ENCODE assay signal across 18 cellular contexts in the genomic region with DNA sequence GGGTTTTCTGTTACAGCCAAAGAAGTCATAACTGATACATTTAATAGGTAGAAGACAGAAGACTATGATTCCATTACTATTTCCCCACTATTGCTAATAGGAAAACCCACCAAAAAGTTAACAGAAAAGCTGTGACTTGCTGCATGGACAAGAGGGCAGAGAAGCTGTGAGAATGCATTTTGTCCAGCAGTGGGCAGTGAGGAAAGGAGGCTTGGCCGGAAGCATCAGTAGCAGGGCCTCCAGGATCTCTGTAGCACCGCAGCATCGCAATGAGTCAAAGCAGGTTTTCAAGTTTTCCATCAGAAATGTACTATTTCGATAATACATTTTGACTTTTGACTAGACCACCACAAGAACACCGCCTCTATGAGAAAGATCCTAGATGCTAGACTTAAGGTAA. TPM values are rescaled to one million over a fixed set of nuclear protein-coding genes. Genes with fewer than 3 reads are reported as not detected.
DNase-seq lines count a peak whose midpoint lies in the region; ATAC-seq, FAIRE-seq and TF ChIP-seq lines count a peak whose summit lies in the region.
"Had no signal": no experiment of that assay in that cellular context is flagged by ENCODE, and none has a peak within 500 bp of the region (broad histone marks: within the 10 kb centered on the region; RNA-seq: fewer than 3 reads in every experiment).

No MANE protein-coding gene starts in this region.

- POLR2A ChIA-PET in HepG2 (lab: Yijun Ruan, JAX): no interaction called here
- POLR2A ChIA-PET in H1 (lab: Charles Lee; ENCODE audit: partially characterized antibody): no interaction called here
- POLR2A ChIA-PET in activated CD4-positive, alpha-beta memory T cell treated with anti-CD3 and anti-CD28 coated beads for 36 hours (lab: Charles Lee): no interaction called here

- CTCF ChIA-PET in HepG2 (lab: Yijun Ruan, JAX; ENCODE audit: low intra/inter-chr PET ratio, low total read pairs) (no interaction called here), H1 (lab: Charles Lee; ENCODE audit: partially characterized antibody) (interaction anchor here (0.9 to 2.7 kb wide), 2 partner anchors 28 to 34 kb away, joined by 3 to 6 read pairs; no protein-coding TSS in a partner anchor)
- CTCF ChIA-PET in activated CD4-positive, alpha-beta memory T cell treated with anti-CD3 and anti-CD28 coated beads for 36 hours (lab: Charles Lee): no interaction called here

- peaks cover 21% of the 10 kb centered on the region for H3K27me3 Mint-ChIP-seq in activated CD4-positive, alpha-beta memory T cell treated with anti-CD3 and anti-CD28 coated beads for 36 hours

- H3K18ac ChIP-seq in H1 (ENCODE audit: extremely low read depth, low read length): no peak overlapping the region

- H4K8ac ChIP-seq in H1 (ENCODE audit: extremely low read depth, insufficient read depth, low read length): no peak overlapping the region

- 96% methylated on average over 5 of the region's 5 CpGs for WGBS in HepG2 (ENCODE audit: low lambda C conversion rate)
- WGBS in right lobe of liver (ENCODE audit: insufficient coverage, low coverage, low lambda C conversion rate, missing lambda C conversion rate): no CpG with 5 or more reads among the region's 5 CpGs
- WGBS in H1 (ENCODE audit: extremely low coverage in 1 of 2, insufficient coverage in 1 of 2, insufficient read length in 1 of 2, insufficient replicate concordance in 2 of 2, low coverage in 1 of 2, low lambda C conversion rate in 2 of 2, missing lambda C conversion rate in 1 of 2), 2 experiments: 96% methylated on average over 5 of the region's 5 CpGs; no CpG with 5 or more reads in 1 of the 2 experiments

- ATAC-seq in HepG2 (peak; percentile 70), right lobe of liver (no peak), HG02840 (IDR thresholded peaks at IDR 0.05; ENCODE audit: low FRiP score, unreplicated experiment) (no peak)
- ATAC-seq: CD8-positive, alpha-beta T cell; HCT116 had no signal

- TF ChIP-seq POLR2A in HepG2 (IDR thresholded peaks at IDR 0.05; ENCODE audit: insufficient read depth in 1 of 2, low read depth in 2 of 2, low read length in 2 of 2) (no peak), right lobe of liver (IDR thresholded peaks at IDR 0.05) (no peak), H1 (IDR thresholded peaks at IDR 0.05; ENCODE audit: control extremely low read depth in 1 of 2, low read depth in 2 of 2, low read length in 2 of 2) (no peak)

- H3K4ac ChIP-seq in H1 (replicated peaks; ENCODE audit: insufficient read length, low read depth, low read length): no peak overlapping the region

- no peak overlapping the region for H3K27ac Mint-ChIP-seq in activated CD4-positive, alpha-beta memory T cell treated with anti-CD3 and anti-CD28 coated beads for 36 hours
- H3K27ac Mint-ChIP-seq: CD14-positive monocyte; CD8-positive, alpha-beta T cell had no signal

- FAIRE-seq in HepG2 (lab: Jason Lieb, UNC) (no peak), H1 (lab: Jason Lieb, UNC) (no peak)
- FAIRE-seq: GM12892, GM19239, H54 had no signal

- H4K5ac ChIP-seq in H1 (ENCODE audit: insufficient read length, low read depth, low read length): no peak overlapping the region

- H3K4me2 ChIP-seq in HepG2 (ENCODE audit: low read depth, low read length) (no peak overlapping the region), H1 (ENCODE audit: insufficient read depth in 1 of 2, low read depth in 2 of 2, low read length in 2 of 2) (no peak overlapping the region)

- H2BK15ac ChIP-seq in H1 (ENCODE audit: low read length): no peak overlapping the region

- H3K79me1 ChIP-seq in H1 (ENCODE audit: low read depth, low read length): no peaks in the 10 kb centered on the region

- H2BK120ac ChIP-seq in H1 (replicated peaks; ENCODE audit: low read depth, low read length): no peak overlapping the region

- no peak overlapping the region for H2AFZ ChIP-seq in HepG2 (ENCODE audit: low read length)
- H2AFZ ChIP-seq in H1 (ENCODE audit: low read length): no peak overlapping the region

- no peak overlapping the region for H3K56ac ChIP-seq in H1 (replicated peaks; ENCODE audit: insufficient read length, low read depth, low read length)

- DNase-seq in HepG2 (ENCODE audit: low spot score) (no peak), right lobe of liver (no peak), H1 (ENCODE audit: low read depth in 1 of 2, low spot score in 2 of 2) (no peak), fibroblast of villous mesenchyme (ENCODE audit: low read depth) (no peak), retinal pigment epithelial cell (ENCODE audit: low read depth) (no peak), DMS114 treated with DMSO at 0.1 percent for 48 hours (lab: John Stamatoyannopoulos, UW; ENCODE audit: unreplicated experiment) (no peak)
- no peak for DNase-seq in activated CD4-positive, alpha-beta memory T cell treated with anti-CD3 and anti-CD28 coated beads for 36 hours
- DNase-seq: CD8-positive, alpha-beta T cell; COR-L47; DND-41; GDM1 had no signal

- no peak overlapping the region for H3K4me3 Mint-ChIP-seq in activated CD4-positive, alpha-beta memory T cell treated with anti-CD3 and anti-CD28 coated beads for 36 hours
- H3K4me3 Mint-ChIP-seq: CD14-positive monocyte; CD8-positive, alpha-beta T cell had no signal

- in situ Hi-C loops in HepG2 (cut with HindIII; ENCODE audit: extremely low pct_ligation_motif_present, low pct_unique_long_range_greater_than_20kb): no loop called here

- TF ChIP-seq CTCF in HepG2 (CRISPR knock-in tag; IDR thresholded peaks at IDR 0.05) (no peak), right lobe of liver (IDR thresholded peaks at IDR 0.05) (no peak), H1 (IDR thresholded peaks at IDR 0.05; ENCODE audit: control extremely low read depth in 1 of 3, insufficient read depth in 1 of 3, low read depth in 1 of 3, low read length in 3 of 3) (peak; percentile 14 to 28 (median 17); a peak in 2 of 4 replicates), fibroblast of villous mesenchyme (IDR thresholded peaks at IDR 0.05; ENCODE audit: insufficient read depth, low read depth, low read length) (peak; percentile 9), retinal pigment epithelial cell (conservative IDR thresholded peaks at IDR 0.05; ENCODE audit: low read depth, low read length) (peak; percentile 25)

- TF ChIP-seq EP300 in HepG2 (IDR thresholded peaks at IDR 0.05; ENCODE audit: low read depth in 2 of 2, low read length in 2 of 2): no peak
- no peak for TF ChIP-seq EP300 in HepG2 (CRISPR knock-in tag; IDR thresholded peaks at IDR 0.05; ENCODE audit: borderline replicate concordance)
- TF ChIP-seq EP300 in H1 (IDR thresholded peaks at IDR 0.05; ENCODE audit: borderline replicate concordance in 1 of 2, low read depth in 2 of 2, low read length in 2 of 2): no peak

- no peaks in the 10 kb centered on the region for H3K4me1 ChIP-seq in HepG2 (ENCODE audit: insufficient read depth, low read length)
- H3K4me1 ChIP-seq in right lobe of liver: no peaks in the 10 kb centered on the region
- H3K4me1 ChIP-seq in H1 (replicated peaks in 1 of 4; ENCODE audit: control insufficient read depth in 3 of 4, insufficient read depth in 4 of 4, low read length in 3 of 4): no peaks in the 10 kb centered on the region

- no peak overlapping the region for H2BK12ac ChIP-seq in H1 (ENCODE audit: low read depth, low read length)

- no peak for TF ChIP-seq RAD21 in HepG2 (CRISPR knock-in tag; IDR thresholded peaks at IDR 0.05)
- TF ChIP-seq RAD21 in H1 (IDR thresholded peaks at IDR 0.05 in 1 of 2, conservative IDR thresholded peaks at IDR 0.05 in 1 of 2; ENCODE audit: low read depth in 2 of 2, low read length in 2 of 2): peak in 1 of 2 experiments; percentile 27; a peak in 2 of 4 replicates

- intact Hi-C loops in HepG2 (cut with micrococcal nuclease; ENCODE audit: unreplicated experiment) (no loop called here), right lobe of liver (cut with DNase I) (no loop called here)
- intact Hi-C loops in activated CD4-positive, alpha-beta memory T cell treated with anti-CD3 and anti-CD28 coated beads for 36 hours (cut with micrococcal nuclease): no loop called here

- H3K27ac ChIP-seq in HepG2 (ENCODE audit: extremely low read length, insufficient read depth, low read length) (no peak overlapping the region), right lobe of liver (no peak overlapping the region), H1 (ENCODE audit: low read depth, low read length) (no peak overlapping the region)
- H3K27ac ChIP-seq: 22Rv1 had no signal

- H3K27me3 ChIP-seq in HepG2 (ENCODE audit: control insufficient read depth in 1 of 2, insufficient read depth in 2 of 2, low read length in 2 of 2) (no peaks in the 10 kb centered on the region), right lobe of liver (no peaks in the 10 kb centered on the region), H1 (replicated peaks in 1 of 4; ENCODE audit: control insufficient read depth in 3 of 4, extremely low read depth in 1 of 4, insufficient read depth in 3 of 4, low read length in 3 of 4) (no peaks in the 10 kb centered on the region)

- no peaks in the 10 kb centered on the region for H3K36me3 ChIP-seq in HepG2 (replicated peaks in 1 of 2; ENCODE audit: control insufficient read depth in 1 of 2, insufficient read depth in 2 of 2, low read length in 2 of 2)
- H3K36me3 ChIP-seq in right lobe of liver: no peaks in the 10 kb centered on the region
- no peaks in the 10 kb centered on the region for H3K36me3 ChIP-seq in H1 (ENCODE audit: control insufficient read depth in 2 of 4, insufficient read depth in 4 of 4, low read length in 3 of 4)

- no peaks in the 10 kb centered on the region for H3K9me3 Mint-ChIP-seq in activated CD4-positive, alpha-beta memory T cell treated with anti-CD3 and anti-CD28 coated beads for 36 hours
- H3K9me3 Mint-ChIP-seq: CD8-positive, alpha-beta T cell had no signal

- H4K91ac ChIP-seq in H1 (replicated peaks; ENCODE audit: insufficient read length, low read length): no peak overlapping the region

- no peaks in the 10 kb centered on the region for H3K23me2 ChIP-seq in H1 (ENCODE audit: low read depth, low read length)

- no peaks in the 10 kb centered on the region for H3K36me3 Mint-ChIP-seq in activated CD4-positive, alpha-beta memory T cell treated with anti-CD3 and anti-CD28 coated beads for 36 hours
- H3K36me3 Mint-ChIP-seq: CD14-positive monocyte; CD8-positive, alpha-beta T cell had no signal

- no peak overlapping the region for H2BK5ac ChIP-seq in H1 (ENCODE audit: low read depth, low read length)

- H3K14ac ChIP-seq in H1 (ENCODE audit: insufficient read length): no peak overlapping the region

- no peak overlapping the region for H2AK5ac ChIP-seq in H1 (ENCODE audit: low read depth, low read length)

- no peaks in the 10 kb centered on the region for H3K79me2 ChIP-seq in HepG2 (ENCODE audit: insufficient read depth, low read length)
- no peaks in the 10 kb centered on the region for H3K79me2 ChIP-seq in H1 (ENCODE audit: control insufficient read depth in 1 of 2, insufficient read depth in 2 of 2, low read length in 2 of 2)

- H4K20me1 ChIP-seq in HepG2 (ENCODE audit: insufficient read depth, low read length) (no peaks in the 10 kb centered on the region), H1 (replicated peaks in 1 of 2; ENCODE audit: control insufficient read depth in 1 of 2, insufficient read depth in 2 of 2, low read length in 2 of 2) (no peaks in the 10 kb centered on the region)

- H3K9me3 ChIP-seq in HepG2 (ENCODE audit: low read length) (no peaks in the 10 kb centered on the region), right lobe of liver (no peaks in the 10 kb centered on the region), H1 (ENCODE audit: insufficient read depth in 2 of 2, low read depth in 1 of 2, low read length in 1 of 2) (no peaks in the 10 kb centered on the region)

- H3K23ac ChIP-seq in H1 (ENCODE audit: insufficient read length): no peak overlapping the region

- no peak overlapping the region for H3K9ac ChIP-seq in HepG2 (ENCODE audit: insufficient read depth, low read depth, low read length)
- H3K9ac ChIP-seq in H1 (replicated peaks in 1 of 4; ENCODE audit: extremely low read depth in 1 of 4, low read depth in 3 of 4, low read length in 3 of 4): no peak overlapping the region

- H2BK20ac ChIP-seq in H1 (ENCODE audit: low read length): no peak overlapping the region

- H3K4me1 Mint-ChIP-seq in activated CD4-positive, alpha-beta memory T cell treated with anti-CD3 and anti-CD28 coated beads for 36 hours (ENCODE audit: low read depth): no peaks in the 10 kb centered on the region
- H3K4me1 Mint-ChIP-seq: CD14-positive monocyte had no signal

- no TSS peak for BruUV-seq in HepG2 (replicated peaks; lab: Mats Ljungman, UMichigan)

- no peak overlapping the region for H3K4me3 ChIP-seq in HepG2 (replicated peaks in 1 of 3; ENCODE audit: insufficient read depth in 1 of 3, low read depth in 2 of 3, low read length in 3 of 3)
- H3K4me3 ChIP-seq in right lobe of liver: no peak overlapping the region
- H3K4me3 ChIP-seq in H1 (ENCODE audit: extremely low read depth in 1 of 4, insufficient read depth in 2 of 4, low read depth in 3 of 4, low read length in 4 of 4): no peak overlapping the region
- H3K4me3 ChIP-seq in fibroblast of villous mesenchyme (ENCODE audit: low read depth, low read length): no peak overlapping the region
- H3K4me3 ChIP-seq in retinal pigment epithelial cell (ENCODE audit: low read length): no peak overlapping the region

RNA-seq across cellular contexts. Expression of a gene that starts 24.9 kb away (rescaled TPM):
- total RNA-seq in HepG2 (2016; rRNA removed; fragmentation: Illumina TruSeq; extraction: Trizol): 24.0 and 34.9 TPM in 2 replicates
- 3.5 TPM in 2 replicates for total RNA-seq in HepG2 (2016; cell fraction: cytosol; rRNA removed; fragmentation: Illumina TruSeq; extraction: Trizol; ENCODE audit: low read depth)
- 22.2 and 31.0 TPM in 2 replicates for total RNA-seq in HepG2 (2016; cell fraction: insoluble cytoplasmic fraction; rRNA removed; fragmentation: Illumina TruSeq; extraction: Trizol)
- 9.8 and 11.9 TPM in 2 replicates for total RNA-seq in HepG2 (2016; cell fraction: membrane; rRNA removed; fragmentation: Illumina TruSeq; extraction: Trizol)
- 18.1 and 21.7 TPM in 2 replicates for total RNA-seq in HepG2 (2016; cell fraction: nucleus; rRNA removed; fragmentation: Illumina TruSeq; extraction: Trizol)
- 12.4 and 13.1 TPM in 2 replicates for polyA plus RNA-seq in HepG2 (2011; rRNA removed)
- 10.8 and 12.5 TPM in 2 replicates for polyA plus RNA-seq in HepG2 (2011; cell fraction: cytosol; rRNA removed)
- 12.7 and 15.2 TPM in 2 replicates for polyA plus RNA-seq in HepG2 (2011; cell fraction: nucleus; rRNA removed)
- 9.7 and 12.2 TPM in 2 replicates for polyA plus RNA-seq in HepG2 (2012)
- 1.7 and 2.1 TPM in 2 replicates for polyA plus RNA-seq in HepG2 (2016; cell fraction: cytosol; fragmentation: Illumina TruSeq; extraction: Trizol; ENCODE audit: low read depth)
- 35.5 and 36.8 TPM in 2 replicates for polyA plus RNA-seq in HepG2 (2016; cell fraction: insoluble cytoplasmic fraction; fragmentation: Illumina TruSeq; extraction: Trizol; ENCODE audit: low read depth)
- polyA plus RNA-seq in HepG2 (2016; cell fraction: membrane; fragmentation: Illumina TruSeq; extraction: Trizol; ENCODE audit: low read depth): 6.1 and 8.8 TPM in 2 replicates
- 21.2 and 23.3 TPM in 2 replicates for polyA plus RNA-seq in HepG2 (2016; cell fraction: nucleus; fragmentation: Illumina TruSeq; extraction: Trizol; ENCODE audit: insufficient read depth, low read depth)
- polyA minus RNA-seq in HepG2 (2011; rRNA and poly(A)+ RNA removed; ENCODE audit: low replicate concordance): 24.8 and 28.9 TPM in 2 replicates
- 14.2 and 20.7 TPM in 2 replicates for polyA minus RNA-seq in HepG2 (2011; cell fraction: cytosol; rRNA and poly(A)+ RNA removed)
- polyA minus RNA-seq in HepG2 (2011; cell fraction: nucleus; rRNA and poly(A)+ RNA removed): 9.4 and 16.2 TPM in 2 replicates
- total RNA-seq in right lobe of liver: 10 to 100 TPM; 13.4 to 25.1 (median 16.6) TPM
- total RNA-seq in H1 (2021; fragmentation: NEBNext Ultra II Directional; extraction: Animal tissue kit (Norgen Biotek cat#: 25700)): 6.4 and 6.9 TPM in 2 replicates
- 5.1 and 7.7 TPM in 2 replicates for polyA plus RNA-seq in H1 (2011; rRNA removed)
- polyA plus RNA-seq in H1 (2011; cell fraction: cytosol; rRNA removed): 6.1 TPM
- 11.3 TPM for polyA plus RNA-seq in H1 (2011; cell fraction: nucleus; rRNA removed)
- polyA plus RNA-seq in H1 (2012, experiment 1 of 2): 7.0 to 9.7 TPM (median 8.3 TPM) in 4 replicates
- 1.2 TPM for polyA plus RNA-seq in H1 (2012, experiment 2 of 2)
- polyA plus RNA-seq in H1 (2013, experiment 1 of 2): 3.7 TPM
- polyA plus RNA-seq in H1 (2013, experiment 2 of 2): 3.0 TPM
- 9.2 and 10.5 TPM in 2 replicates for polyA minus RNA-seq in H1 (2011; rRNA and poly(A)+ RNA removed)
- 11.8 TPM for polyA minus RNA-seq in H1 (2011; cell fraction: cytosol; rRNA and poly(A)+ RNA removed)
- polyA minus RNA-seq in H1 (2011; cell fraction: nucleus; rRNA and poly(A)+ RNA removed): 7.8 TPM
- total RNA-seq in fibroblast of villous mesenchyme: under 0.01 TPM in 2 replicates
- total RNA-seq in activated CD4-positive, alpha-beta memory T cell treated with anti-CD3 and anti-CD28 coated beads for 36 hours: under 1 TPM; 0.02 to 0.21 TPM
- total RNA-seq: CD8-positive, alpha-beta T cell had no signal
- polyA plus RNA-seq: CD14-positive monocyte had no signal

Comparison
In these comparisons a context has a peak if more than half of its experiments do, and no peak if none do; other contexts are left out.
1. CTCF ChIP-seq: peak in H1 (3 of 3), fibroblast of villous mesenchyme (single experiment) and retinal pigment epithelial cell (single experiment); none in HepG2 (single experiment) and right lobe of liver (0 of 4).